ENCODE assay signal across 1 cellular context in the genomic region with DNA sequence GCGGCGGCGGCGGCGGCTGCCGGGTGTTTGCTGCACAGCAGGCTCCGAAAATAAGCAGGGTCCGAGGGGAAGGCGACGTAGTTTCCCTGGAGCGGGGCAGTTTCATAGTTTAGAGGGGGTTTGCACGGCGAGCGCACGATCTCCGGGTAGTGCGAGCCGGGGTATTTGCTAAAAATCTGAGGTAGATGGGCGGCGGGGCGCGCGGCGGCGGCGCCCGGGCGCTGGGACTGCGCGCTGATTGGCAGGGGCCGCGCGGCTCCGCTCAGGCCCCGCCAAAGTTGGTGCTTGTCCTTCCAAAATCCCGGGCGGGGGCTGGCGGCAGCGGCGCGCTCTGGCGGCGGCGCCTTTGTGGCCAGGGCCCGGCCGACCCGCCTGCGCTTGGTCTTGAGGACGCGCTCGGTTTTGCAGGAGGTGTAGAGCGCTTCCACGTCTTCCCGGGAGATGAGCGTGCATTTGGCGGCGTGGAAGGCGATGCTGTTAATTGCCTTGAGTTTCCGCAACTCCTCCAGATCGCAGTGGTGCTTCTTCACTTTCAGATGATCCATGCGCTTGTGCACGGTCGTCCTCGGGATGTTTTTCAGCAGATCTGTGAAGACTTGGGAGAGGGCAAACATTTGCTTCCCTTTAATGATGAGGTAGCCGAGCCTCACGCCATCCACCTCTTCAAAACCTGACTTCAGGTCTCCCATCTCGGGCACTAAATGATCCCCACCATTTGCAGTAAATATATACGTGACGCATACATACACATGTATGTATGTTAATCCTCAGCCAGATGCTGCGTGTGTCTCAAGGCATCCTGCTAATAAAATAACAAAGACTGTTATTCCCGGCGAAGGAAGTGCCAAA.
TF ChIP-seq lines count a peak whose summit lies in the region.

No MANE protein-coding gene starts in this region.

TF ChIP-seq in SK-N-SH, 30 proteins besides CTCF, POLR2A, EP300 and RAD21 (continued from another document):
- no peak for TF ChIP-seq FOSL2 (IDR thresholded peaks at IDR 0.05; ENCODE audit: borderline replicate concordance, low read depth)
